1 cellular context compared by ENCODE assay signal in the genomic region with DNA sequence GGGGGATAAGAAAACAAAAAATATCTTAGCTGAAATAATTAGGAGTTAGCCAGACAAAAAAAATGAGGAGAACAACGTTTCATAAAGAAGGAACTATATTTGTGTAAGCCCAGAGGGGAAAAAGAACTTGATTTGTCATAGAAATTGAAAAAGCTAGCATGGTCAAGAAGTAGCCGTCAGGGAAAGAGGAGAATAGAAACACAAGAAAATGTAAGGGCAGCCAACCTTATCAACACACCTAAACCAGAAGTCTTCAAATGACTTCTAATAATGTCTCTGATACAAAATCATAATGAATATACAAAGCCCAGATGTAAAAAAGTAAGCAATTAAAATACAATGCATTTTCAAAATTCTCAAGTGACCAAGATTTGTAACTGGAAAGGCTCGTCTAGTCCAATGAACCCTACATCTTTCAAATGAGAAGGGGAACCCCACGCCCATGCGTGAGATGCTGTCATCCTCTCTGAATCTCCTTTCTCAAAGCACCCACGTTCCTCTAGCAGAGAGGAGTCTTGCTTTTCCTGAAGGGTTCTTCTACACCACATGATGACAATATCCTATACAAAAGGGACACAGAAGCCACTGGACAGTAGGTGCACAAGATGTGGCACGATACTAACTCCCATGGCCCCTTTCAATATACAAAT.
TF ChIP-seq lines count a peak whose summit lies in the region.

No MANE protein-coding gene starts in this region.

TF ChIP-seq in GM23338, 12 proteins besides CTCF, POLR2A, EP300 and RAD21 (continued from another document):
- TF ChIP-seq, protein P1, sequence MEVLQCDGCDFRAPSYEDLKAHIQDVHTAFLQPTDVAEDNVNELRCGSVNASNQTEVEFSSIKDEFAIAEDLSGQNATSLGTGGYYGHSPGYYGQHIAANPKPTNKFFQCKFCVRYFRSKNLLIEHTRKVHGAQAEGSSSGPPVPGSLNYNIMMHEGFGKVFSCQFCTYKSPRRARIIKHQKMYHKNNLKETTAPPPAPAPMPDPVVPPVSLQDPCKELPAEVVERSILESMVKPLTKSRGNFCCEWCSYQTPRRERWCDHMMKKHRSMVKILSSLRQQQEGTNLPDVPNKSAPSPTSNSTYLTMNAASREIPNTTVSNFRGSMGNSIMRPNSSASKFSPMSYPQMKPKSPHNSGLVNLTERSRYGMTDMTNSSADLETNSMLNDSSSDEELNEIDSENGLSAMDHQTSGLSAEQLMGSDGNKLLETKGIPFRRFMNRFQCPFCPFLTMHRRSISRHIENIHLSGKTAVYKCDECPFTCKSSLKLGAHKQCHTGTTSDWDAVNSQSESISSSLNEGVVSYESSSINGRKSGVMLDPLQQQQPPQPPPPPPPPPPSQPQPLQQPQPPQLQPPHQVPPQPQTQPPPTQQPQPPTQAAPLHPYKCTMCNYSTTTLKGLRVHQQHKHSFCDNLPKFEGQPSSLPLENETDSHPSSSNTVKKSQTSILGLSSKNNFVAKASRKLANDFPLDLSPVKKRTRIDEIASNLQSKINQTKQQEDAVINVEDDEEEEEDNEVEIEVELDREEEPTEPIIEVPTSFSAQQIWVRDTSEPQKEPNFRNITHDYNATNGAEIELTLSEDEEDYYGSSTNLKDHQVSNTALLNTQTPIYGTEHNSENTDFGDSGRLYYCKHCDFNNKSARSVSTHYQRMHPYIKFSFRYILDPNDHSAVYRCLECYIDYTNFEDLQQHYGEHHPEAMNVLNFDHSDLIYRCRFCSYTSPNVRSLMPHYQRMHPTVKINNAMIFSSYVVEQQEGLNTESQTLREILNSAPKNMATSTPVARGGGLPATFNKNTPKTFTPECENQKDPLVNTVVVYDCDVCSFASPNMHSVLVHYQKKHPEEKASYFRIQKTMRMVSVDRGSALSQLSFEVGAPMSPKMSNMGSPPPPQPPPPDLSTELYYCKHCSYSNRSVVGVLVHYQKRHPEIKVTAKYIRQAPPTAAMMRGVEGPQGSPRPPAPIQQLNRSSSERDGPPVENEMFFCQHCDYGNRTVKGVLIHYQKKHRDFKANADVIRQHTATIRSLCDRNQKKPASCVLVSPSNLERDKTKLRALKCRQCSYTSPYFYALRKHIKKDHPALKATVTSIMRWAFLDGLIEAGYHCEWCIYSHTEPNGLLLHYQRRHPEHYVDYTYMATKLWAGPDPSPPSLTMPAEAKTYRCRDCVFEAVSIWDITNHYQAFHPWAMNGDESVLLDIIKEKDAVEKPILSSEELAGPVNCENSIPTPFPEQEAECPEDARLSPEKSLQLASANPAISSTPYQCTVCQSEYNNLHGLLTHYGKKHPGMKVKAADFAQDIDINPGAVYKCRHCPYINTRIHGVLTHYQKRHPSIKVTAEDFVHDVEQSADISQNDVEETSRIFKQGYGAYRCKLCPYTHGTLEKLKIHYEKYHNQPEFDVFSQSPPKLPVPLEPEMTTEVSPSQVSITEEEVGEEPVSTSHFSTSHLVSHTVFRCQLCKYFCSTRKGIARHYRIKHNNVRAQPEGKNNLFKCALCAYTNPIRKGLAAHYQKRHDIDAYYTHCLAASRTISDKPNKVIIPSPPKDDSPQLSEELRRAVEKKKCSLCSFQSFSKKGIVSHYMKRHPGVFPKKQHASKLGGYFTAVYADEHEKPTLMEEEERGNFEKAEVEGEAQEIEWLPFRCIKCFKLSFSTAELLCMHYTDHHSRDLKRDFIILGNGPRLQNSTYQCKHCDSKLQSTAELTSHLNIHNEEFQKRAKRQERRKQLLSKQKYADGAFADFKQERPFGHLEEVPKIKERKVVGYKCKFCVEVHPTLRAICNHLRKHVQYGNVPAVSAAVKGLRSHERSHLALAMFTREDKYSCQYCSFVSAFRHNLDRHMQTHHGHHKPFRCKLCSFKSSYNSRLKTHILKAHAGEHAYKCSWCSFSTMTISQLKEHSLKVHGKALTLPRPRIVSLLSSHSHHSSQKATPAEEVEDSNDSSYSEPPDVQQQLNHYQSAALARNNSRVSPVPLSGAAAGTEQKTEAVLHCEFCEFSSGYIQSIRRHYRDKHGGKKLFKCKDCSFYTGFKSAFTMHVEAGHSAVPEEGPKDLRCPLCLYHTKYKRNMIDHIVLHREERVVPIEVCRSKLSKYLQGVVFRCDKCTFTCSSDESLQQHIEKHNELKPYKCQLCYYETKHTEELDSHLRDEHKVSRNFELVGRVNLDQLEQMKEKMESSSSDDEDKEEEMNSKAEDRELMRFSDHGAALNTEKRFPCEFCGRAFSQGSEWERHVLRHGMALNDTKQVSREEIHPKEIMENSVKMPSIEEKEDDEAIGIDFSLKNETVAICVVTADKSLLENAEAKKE (CRISPR knock-in tag; IDR thresholded peaks at IDR 0.05) = no peak
- TF ChIP-seq NANOG (IDR thresholded peaks at IDR 0.05; ENCODE audit: borderline replicate concordance) = no peak
- TF ChIP-seq ZNF331 (CRISPR knock-in tag; IDR thresholded peaks at IDR 0.05; ENCODE audit: low read depth) = no peak
- no peak for TF ChIP-seq STAT1 (IDR thresholded peaks at IDR 0.05; ENCODE audit: unreplicated experiment)
- TF ChIP-seq, protein P2, sequence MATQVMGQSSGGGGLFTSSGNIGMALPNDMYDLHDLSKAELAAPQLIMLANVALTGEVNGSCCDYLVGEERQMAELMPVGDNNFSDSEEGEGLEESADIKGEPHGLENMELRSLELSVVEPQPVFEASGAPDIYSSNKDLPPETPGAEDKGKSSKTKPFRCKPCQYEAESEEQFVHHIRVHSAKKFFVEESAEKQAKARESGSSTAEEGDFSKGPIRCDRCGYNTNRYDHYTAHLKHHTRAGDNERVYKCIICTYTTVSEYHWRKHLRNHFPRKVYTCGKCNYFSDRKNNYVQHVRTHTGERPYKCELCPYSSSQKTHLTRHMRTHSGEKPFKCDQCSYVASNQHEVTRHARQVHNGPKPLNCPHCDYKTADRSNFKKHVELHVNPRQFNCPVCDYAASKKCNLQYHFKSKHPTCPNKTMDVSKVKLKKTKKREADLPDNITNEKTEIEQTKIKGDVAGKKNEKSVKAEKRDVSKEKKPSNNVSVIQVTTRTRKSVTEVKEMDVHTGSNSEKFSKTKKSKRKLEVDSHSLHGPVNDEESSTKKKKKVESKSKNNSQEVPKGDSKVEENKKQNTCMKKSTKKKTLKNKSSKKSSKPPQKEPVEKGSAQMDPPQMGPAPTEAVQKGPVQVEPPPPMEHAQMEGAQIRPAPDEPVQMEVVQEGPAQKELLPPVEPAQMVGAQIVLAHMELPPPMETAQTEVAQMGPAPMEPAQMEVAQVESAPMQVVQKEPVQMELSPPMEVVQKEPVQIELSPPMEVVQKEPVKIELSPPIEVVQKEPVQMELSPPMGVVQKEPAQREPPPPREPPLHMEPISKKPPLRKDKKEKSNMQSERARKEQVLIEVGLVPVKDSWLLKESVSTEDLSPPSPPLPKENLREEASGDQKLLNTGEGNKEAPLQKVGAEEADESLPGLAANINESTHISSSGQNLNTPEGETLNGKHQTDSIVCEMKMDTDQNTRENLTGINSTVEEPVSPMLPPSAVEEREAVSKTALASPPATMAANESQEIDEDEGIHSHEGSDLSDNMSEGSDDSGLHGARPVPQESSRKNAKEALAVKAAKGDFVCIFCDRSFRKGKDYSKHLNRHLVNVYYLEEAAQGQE (IDR thresholded peaks at IDR 0.05; ENCODE audit: unreplicated experiment) = no peak
- TF ChIP-seq ETS1 (IDR thresholded peaks at IDR 0.05) = no peak
- TF ChIP-seq EZH2 (IDR thresholded peaks at IDR 0.05; ENCODE audit: low read depth, unreplicated experiment) = no peak
- no peak for TF ChIP-seq EZH2phosphoT487 (IDR thresholded peaks at IDR 0.05; ENCODE audit: unreplicated experiment)
- no peak for TF ChIP-seq ZNF114 (CRISPR knock-in tag; IDR thresholded peaks at IDR 0.05)
- TF ChIP-seq CREB1 (CRISPR knock-in tag; IDR thresholded peaks at IDR 0.05; ENCODE audit: low read depth) = no peak
- no peak for TF ChIP-seq JUNB (IDR thresholded peaks at IDR 0.05; ENCODE audit: unreplicated experiment)
